8 cellular contexts compared by ENCODE assay signal in genomic region chr2:101770672-101771071, GRCh38.
DNase-seq lines count a peak whose midpoint lies in the region; ATAC-seq and TF ChIP-seq lines count a peak whose summit lies in the region.

No MANE protein-coding gene starts in this region.

- H3K27ac ChIP-seq in epithelial cell of prostate: peak overlapping the region; percentile 30
- H3K27ac ChIP-seq in psoas muscle: no peak overlapping the region

- DNase-seq in CD1c-positive myeloid dendritic cell (ENCODE audit: extremely low spot score): peak; percentile 48
- DNase-seq in HS-27A (ENCODE audit: low read depth): peak; percentile 51
- peak; percentile 83 for DNase-seq in OCI-M1 (lab: John Stamatoyannopoulos, UW)
- no peak for DNase-seq in epithelial cell of prostate (ENCODE audit: low read depth, low spot score)
- DNase-seq in psoas muscle: no peak
- DNase-seq in GOT3 (lab: John Stamatoyannopoulos, UW): no peak

- no peak overlapping the region for H3K4me3 ChIP-seq in psoas muscle

- peaks cover 71% of the 10 kb centered on the region for H3K4me1 ChIP-seq in psoas muscle

- no peaks in the 10 kb centered on the region for H3K9me3 ChIP-seq in psoas muscle

- TF ChIP-seq CTCF in psoas muscle (IDR thresholded peaks at IDR 0.05): peak; percentile 32

- ATAC-seq in GM18867 (IDR thresholded peaks at IDR 0.05; ENCODE audit: unreplicated experiment): peak; percentile 89
- peak; percentile 64 to 84 (median 74) for ATAC-seq in psoas muscle
- no peak for ATAC-seq in GM19395 (IDR thresholded peaks at IDR 0.05; ENCODE audit: unreplicated experiment)

- WGBS in psoas muscle, 3 donors: 35 to 41% (median 35%) methylated on average over 2 of the region's 2 CpGs

- H3K27me3 ChIP-seq in psoas muscle (ENCODE audit: insufficient read depth in 3 of 3, low read length in 2 of 3): no peaks in the 10 kb centered on the region

- H3K36me3 ChIP-seq in psoas muscle (ENCODE audit: insufficient read depth in 1 of 2, low read depth in 1 of 2): no peaks in the 10 kb centered on the region

- intact Hi-C loops in psoas muscle (cut with DNase I): loop anchor here in 1 of 2 donors (10.0 kb wide), 1 partner anchor 76 kb away; the partner anchor contains the start of gene MAP4K4

Comparison
In these comparisons a context has a peak if more than half of its experiments do, and no peak if none do; other contexts are left out.
1. DNase-seq: peak in CD1c-positive myeloid dendritic cell (single experiment), HS-27A (single experiment) and OCI-M1 (single experiment); none in epithelial cell of prostate (single experiment), psoas muscle (0 of 2) and GOT3 (single experiment).